ENCODE assay signal across 21 cellular contexts in the genomic region with DNA sequence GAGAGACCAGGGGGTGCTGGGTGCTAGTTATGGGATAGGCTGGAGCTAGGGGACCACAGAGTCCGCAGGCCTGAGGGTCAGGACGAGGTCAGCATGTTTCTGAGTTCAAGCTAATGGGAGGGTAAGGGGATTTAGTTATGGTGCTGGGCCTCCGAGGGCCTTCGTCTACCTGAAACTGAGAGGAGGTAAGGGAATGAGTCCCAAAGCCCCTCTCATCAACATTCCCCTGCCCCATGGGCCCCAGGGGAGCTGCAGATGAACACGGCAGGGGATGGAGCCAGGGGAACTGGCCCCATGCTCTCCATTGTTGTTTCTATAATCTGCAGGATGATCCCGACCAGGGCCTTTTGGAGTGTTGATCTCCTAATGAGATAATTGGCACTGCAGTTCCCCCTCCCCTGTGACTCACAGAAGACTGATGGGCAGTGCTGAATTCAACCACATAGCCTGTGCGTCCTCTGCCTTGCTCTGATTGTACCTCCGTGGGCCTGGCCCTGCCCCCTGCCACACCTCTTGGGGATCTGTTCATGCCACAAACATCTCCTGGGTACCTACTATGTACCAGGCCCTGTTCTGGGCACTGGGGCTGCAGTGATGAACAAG. TPM values are rescaled to one million over a fixed set of nuclear protein-coding genes. Genes with fewer than 3 reads are reported as not detected.
A peak's percentile ranks its signal among the peaks of the same experiment; 100 is the strongest.
DNase-seq lines count a peak whose midpoint lies in the region; ATAC-seq and TF ChIP-seq lines count a peak whose summit lies in the region.
"Had no signal": no experiment of that assay in that cellular context is flagged by ENCODE, and none has a peak within 500 bp of the region (broad histone marks: within the 10 kb centered on the region; RNA-seq: fewer than 3 reads in every experiment).

No MANE protein-coding gene starts in this region.

- H3K36me3 Mint-ChIP-seq in endodermal cell (ENCODE audit: low read depth) (no peaks in the 10 kb centered on the region), Calu3 (ENCODE audit: insufficient read depth, unreplicated experiment) (no peaks in the 10 kb centered on the region)
- H3K36me3 Mint-ChIP-seq: naive thymus-derived CD8-positive, alpha-beta T cell had no signal

- no peaks in the 10 kb centered on the region for H4K20me1 ChIP-seq in PC-3 (ENCODE audit: low read length)

- H3K9me3 ChIP-seq in endodermal cell (ENCODE audit: control insufficient read depth, low read length) = no peaks in the 10 kb centered on the region
- H3K9me3 ChIP-seq in PC-3 (ENCODE audit: low read length) = no peaks in the 10 kb centered on the region
- H3K9me3 ChIP-seq: psoas muscle, thoracic aorta had no signal

- no peaks in the 10 kb centered on the region for H3K9me2 ChIP-seq in PC-3 (replicated peaks; ENCODE audit: low read length)

- H2AFZ ChIP-seq in PC-3 (ENCODE audit: low read length) = no peak overlapping the region
- H2AFZ ChIP-seq: hepatocyte had no signal

- H3K27ac Mint-ChIP-seq in endodermal cell (peak overlapping the region; percentile 71), Calu3 (ENCODE audit: unreplicated experiment) (no peak overlapping the region)
- H3K27ac Mint-ChIP-seq: activated T-helper 17 cell treated with anti-CD3 and anti-CD28 coated beads, Interleukin-2, amount 50 U/mL, for 72 hours; naive thymus-derived CD8-positive, alpha-beta T cell had no signal

- no peak overlapping the region for H3K27ac ChIP-seq in endodermal cell (ENCODE audit: low read depth, low read length)
- H3K27ac ChIP-seq in substantia nigra (ENCODE audit: low read depth, low read length, poor library complexity, severe bottlenecking) = peak overlapping the region; percentile 56
- no peak overlapping the region for H3K27ac ChIP-seq in PC-3 (ENCODE audit: low read length)
- H3K27ac ChIP-seq: 22Rv1, hepatocyte, psoas muscle, thoracic aorta had no signal

- peaks cover 46% of the 10 kb centered on the region for H3K4me1 Mint-ChIP-seq in endodermal cell
- no peaks in the 10 kb centered on the region for H3K4me1 Mint-ChIP-seq in Calu3 (ENCODE audit: low read depth, unreplicated experiment)

- WGBS in endodermal cell (ENCODE audit: insufficient coverage in 1 of 2, insufficient read length in 1 of 2), 2 experiments = 20 to 34% methylated on average over 4 to 8 of the region's 8 CpGs

- H3K79me2 ChIP-seq in PC-3 (ENCODE audit: low read length) = no peaks in the 10 kb centered on the region
- H3K79me2 ChIP-seq: hepatocyte had no signal

- DNase-seq in NCI-H1417 (lab: John Stamatoyannopoulos, UW) (peak in 2 of 3 experiments; percentile 38 to 77), NCI-H1417 treated with DMSO at 0.1 percent for 48 hours (lab: John Stamatoyannopoulos, UW) (no peak), SW480 (ENCODE audit: low spot score) (peak; percentile 52), endodermal cell (peak; percentile 86), substantia nigra (lab: John Stamatoyannopoulos, UW) (no peak), Calu3 (no peak), mesenteric fat pad (ENCODE audit: low spot score) (no peak), PC-3 (no peak)
- DNase-seq: activated CD4-positive, alpha-beta T cell treated with anti-CD3 and anti-CD28 coated beads for 1 hour; GDM1; mammary epithelial cell; NCI-H1436; NCI-H345; SHP77 had no signal

- intact Hi-C loops in Calu3 (cut with micrococcal nuclease; ENCODE audit: unreplicated experiment) (no loop called here), PC-3 (cut with micrococcal nuclease) (no loop called here)

- H3K36me3 ChIP-seq in endodermal cell (ENCODE audit: control insufficient read depth, insufficient read depth, low read length) (no peaks in the 10 kb centered on the region), PC-3 (ENCODE audit: low read depth, low read length) (no peaks in the 10 kb centered on the region)
- H3K36me3 ChIP-seq: thoracic aorta had no signal

- H3K9me3 Mint-ChIP-seq in endodermal cell (peaks cover 14% of the 10 kb centered on the region), Calu3 (ENCODE audit: low read depth, unreplicated experiment) (peaks cover 7% of the 10 kb centered on the region)

- H3K27me3 ChIP-seq in endodermal cell (ENCODE audit: control insufficient read depth, insufficient read depth, low read length, poor library complexity, severe bottlenecking) (no peaks in the 10 kb centered on the region), PC-3 (ENCODE audit: low read length) (no peaks in the 10 kb centered on the region)

- BruUV-seq in Calu3 (replicated peaks; lab: Mats Ljungman, UMichigan) (no TSS peak), PC-3 (replicated peaks; lab: Mats Ljungman, UMichigan) (no TSS peak)

- H3K4me3 ChIP-seq in endodermal cell (ENCODE audit: low read length) = no peak overlapping the region
- no peak overlapping the region for H3K4me3 ChIP-seq in PC-3 (ENCODE audit: low read length)
- H3K4me3 ChIP-seq: GM12878, hepatocyte, psoas muscle, thoracic aorta had no signal

- CTCF ChIA-PET in Calu3 (lab: Charles Lee) (no interaction called here), PC-3 (lab: Charles Lee) (no interaction called here)

- H3F3A ChIP-seq in PC-3 (ENCODE audit: low read length, unreplicated experiment) = no peaks in the 10 kb centered on the region

- H3K9ac ChIP-seq in endodermal cell (ENCODE audit: extremely low read depth, low read length, poor library complexity, severe bottlenecking) (no peak overlapping the region), PC-3 (ENCODE audit: low read length) (no peak overlapping the region)

- H3K4me3 Mint-ChIP-seq in endodermal cell = no peak overlapping the region
- H3K4me3 Mint-ChIP-seq in Calu3 (ENCODE audit: low read depth, unreplicated experiment) = no peak overlapping the region
- H3K4me3 Mint-ChIP-seq: activated T-helper 17 cell treated with anti-CD3 and anti-CD28 coated beads, Interleukin-2, amount 50 U/mL, for 72 hours; naive thymus-derived CD8-positive, alpha-beta T cell had no signal

- no peak overlapping the region for H3K4me2 ChIP-seq in PC-3 (ENCODE audit: low read length)
- H3K4me2 ChIP-seq: hepatocyte had no signal

- POLR2A ChIA-PET in PC-3 (lab: Charles Lee; ENCODE audit: unreplicated experiment) = no interaction called here

- no peak for ATAC-seq in PC-3
- ATAC-seq: activated T-helper 17 cell treated with anti-CD3 and anti-CD28 coated beads, Interleukin-2, amount 50 U/mL, for 72 hours; GM12878; naive thymus-derived CD8-positive, alpha-beta T cell; psoas muscle had no signal

- peaks cover 10% of the 10 kb centered on the region for H3K27me3 Mint-ChIP-seq in endodermal cell (ENCODE audit: insufficient read depth)
- H3K27me3 Mint-ChIP-seq in Calu3 (ENCODE audit: unreplicated experiment) = peaks cover 26% of the 10 kb centered on the region

- H3K4me1 ChIP-seq in endodermal cell (ENCODE audit: control insufficient read depth, insufficient read depth, low read length) (peaks cover 25% of the 10 kb centered on the region), PC-3 (ENCODE audit: insufficient read depth, low read length) (no peaks in the 10 kb centered on the region)
- H3K4me1 ChIP-seq: psoas muscle had no signal

- no peak for TF ChIP-seq CTCF in endodermal cell (conservative IDR thresholded peaks at IDR 0.05)
- no peak for TF ChIP-seq CTCF in Calu3 (IDR thresholded peaks at IDR 0.05; ENCODE audit: unreplicated experiment)
- TF ChIP-seq CTCF in PC-3 (conservative IDR thresholded peaks at IDR 0.05; ENCODE audit: low read depth, low read length) = no peak

RNA-seq across cellular contexts. Expression of a gene that starts 21.4 kb away (rescaled TPM):
- total RNA-seq in endodermal cell (not detected), Calu3 (2022) (not detected in 2 replicates), mesenteric fat pad (0.35 TPM), PC-3 (2014; rRNA removed) (0.18 TPM in 1 of 2 replicates, not detected in the other)
- polyA plus RNA-seq in endodermal cell (2013, experiment 1 of 2) = 4.4 TPM
- polyA plus RNA-seq in endodermal cell (2013, experiment 2 of 2) = 3.2 TPM
- total RNA-seq: GM12878; mammary epithelial cell; naive thymus-derived CD8-positive, alpha-beta T cell had no signal
- polyA plus RNA-seq: GM12878, mammary epithelial cell had no signal

RNA-seq across cellular contexts. Expression of a gene that starts 39.4 kb away (rescaled TPM):
- total RNA-seq in endodermal cell (1 to 10 TPM; 2.8 to 3.8 TPM), Calu3 (2022) (4.0 and 4.7 TPM in 2 replicates), mesenteric fat pad (3.0 TPM), PC-3 (2014; rRNA removed) (4.5 and 5.4 TPM in 2 replicates)
- polyA plus RNA-seq in endodermal cell (2013, experiment 1 of 2) = 4.8 TPM
- polyA plus RNA-seq in endodermal cell (2013, experiment 2 of 2) = 5.1 TPM

RNA-seq across cellular contexts. Expression of a gene that starts 54.1 kb away (rescaled TPM):
- total RNA-seq in endodermal cell = 10 to 100 TPM; 21.2 to 24.1 TPM
- polyA plus RNA-seq in endodermal cell (2013, experiment 1 of 2) = 28.0 TPM
- 25.4 TPM for polyA plus RNA-seq in endodermal cell (2013, experiment 2 of 2)
- total RNA-seq in Calu3 (2022) = 10.0 and 11.8 TPM in 2 replicates
- total RNA-seq in mesenteric fat pad = 44.3 TPM
- total RNA-seq in PC-3 (2014; rRNA removed) = 13.3 and 14.2 TPM in 2 replicates

Comparison
In these comparisons a context has a peak if more than half of its experiments do, and no peak if none do; other contexts are left out.
1. DNase-seq: peak in NCI-H1417 (2 of 3), SW480 (single experiment) and endodermal cell (single experiment); none in NCI-H1417 treated with DMSO at 0.1 percent for 48 hours (single experiment), substantia nigra (0 of 49), Calu3 (single experiment), mesenteric fat pad (single experiment) and PC-3 (single experiment).